In genomic region chr13:100627142-100627541, GRCh38 we compare ENCODE assay signal across 33 cellular contexts.
"Had no signal": no experiment of that assay in that cellular context is flagged by ENCODE, and none has a peak within 500 bp of the region (broad histone marks: within the 10 kb centered on the region; RNA-seq: fewer than 3 reads in every experiment).

No MANE protein-coding gene starts in this region.

- H3K9ac ChIP-seq: KMS-11, SK-N-SH had no signal

- H3K27ac Mint-ChIP-seq: activated B cell treated with CpG ODN at 0.5 μM for 24 hours; activated CD4-positive, alpha-beta memory T cell treated with anti-CD3 and anti-CD28 coated beads for 36 hours; activated naive CD4-positive, alpha-beta T cell treated with anti-CD3 and anti-CD28 coated beads for 36 hours; activated T-helper 1 cell treated with anti-CD3 and anti-CD28 coated beads, Interleukin-12 subunit alpha, Interleukin-12 subunit beta, Interleukin-2, Interleukin-4 antibody, amounts not matched to agents 30 ng/mL and 10 ng/mL and 1 ng/mL, durations not matched to agents 14 hours and 24 hours and 36 hours; brain; T-helper 1 cell treated with Interleukin-12 subunit alpha and Interleukin-12 subunit beta and Interleukin-4 antibody, amounts not matched to agents 30 μg/mL and 1 μg/mL, for 36 hours; T-helper 2 cell treated with Interferon-gamma antibody and Interleukin-4, amounts not matched to agents 5 μg/mL and 100 μg/mL, for 36 hours had no signal

- H3K4me1 Mint-ChIP-seq: activated B cell treated with CpG ODN at 0.5 μM for 24 hours had no signal

- H3K4me3 Mint-ChIP-seq: activated B cell treated with CpG ODN at 0.5 μM for 24 hours; activated CD4-positive, alpha-beta memory T cell treated with anti-CD3 and anti-CD28 coated beads for 36 hours; activated naive CD4-positive, alpha-beta T cell treated with anti-CD3 and anti-CD28 coated beads for 36 hours; activated T-cell treated with anti-CD3 and anti-CD28 coated beads, Interleukin-2, amount 50 U/mL, for 4 hours; activated T-helper 1 cell treated with anti-CD3 and anti-CD28 coated beads, Interleukin-12 subunit alpha, Interleukin-12 subunit beta, Interleukin-2, Interleukin-4 antibody, amounts not matched to agents 30 ng/mL and 10 ng/mL and 1 ng/mL, durations not matched to agents 14 hours and 24 hours and 36 hours; brain; T-helper 1 cell treated with Interleukin-12 subunit alpha and Interleukin-12 subunit beta and Interleukin-4 antibody, amounts not matched to agents 30 μg/mL and 1 μg/mL, for 36 hours; T-helper 2 cell treated with Interferon-gamma antibody and Interleukin-4, amounts not matched to agents 5 μg/mL and 100 μg/mL, for 36 hours had no signal

- H3K9me3 Mint-ChIP-seq: activated B cell treated with CpG ODN at 0.5 μM for 24 hours; activated T-cell treated with anti-CD3 and anti-CD28 coated beads, Interleukin-2, amount 50 U/mL, for 4 hours; T-helper 1 cell treated with Interleukin-12 subunit alpha and Interleukin-12 subunit beta and Interleukin-4 antibody, amounts not matched to agents 30 μg/mL and 1 μg/mL, for 36 hours; T-helper 2 cell treated with Interferon-gamma antibody and Interleukin-4, amounts not matched to agents 5 μg/mL and 100 μg/mL, for 36 hours had no signal

- DNase-seq: activated B cell treated with CpG ODN at 0.5 μM for 24 hours; activated CD4-positive, alpha-beta memory T cell treated with anti-CD3 and anti-CD28 coated beads for 36 hours; activated CD4-positive, alpha-beta T cell treated with anti-CD3 and anti-CD28 coated beads for 4 hours; activated CD4-positive, alpha-beta T cell treated with anti-CD3 and anti-CD28 coated beads, Interleukin-2, amount 50 U/mL, for 1 hour; activated CD4-positive, CD25-positive, alpha-beta regulatory T cell treated with anti-CD3 and anti-CD28 coated beads, Interleukin-2, amount 50 U/mL, for 72 hours; activated CD8-positive, alpha-beta memory T cell treated with anti-CD3 and anti-CD28 coated beads, Interleukin-2, amount 50 U/mL, for 4 hours; activated gamma-delta T cell treated with Interleukin-2 at 50 U/mL for 16 hours; activated naive CD4-positive, alpha-beta T cell treated with anti-CD3 and anti-CD28 coated beads for 36 hours; activated T-cell treated with anti-CD3 and anti-CD28 coated beads for 4 hours; activated T-cell treated with anti-CD3 and anti-CD28 coated beads, Interleukin-2, amount 50 U/mL, for 4 hours; adrenal gland; caudate nucleus; MM.1S; MV-4-11; NCI-H1092; NCI-H1436 treated with DMSO at 0.1 percent for 48 hours; NCI-H187; NCI-H2029 treated with DMSO at 0.1 percent for 48 hours; NCI-H510A; NCI-H526; NCI-H748 treated with DMSO at 0.1 percent for 48 hours; NK-92 treated with Interleukin-12 subunit alpha and Interleukin-12 subunit beta, amount 100 ng/mL, for 24 hours; PC-3; Peyer's patch; RPMI8226; SHP77 treated with DMSO at 0.1 percent for 48 hours; SK-N-SH had no signal

- H3K4me3 ChIP-seq: adrenal gland, Peyer's patch, SJSA1 had no signal

- H3K4me1 ChIP-seq: adrenal gland, Peyer's patch had no signal

- H3K27me3 ChIP-seq: adrenal gland, Peyer's patch, SJSA1 had no signal

- H3K27me3 Mint-ChIP-seq: activated B cell treated with CpG ODN at 0.5 μM for 24 hours; activated CD4-positive, alpha-beta memory T cell treated with anti-CD3 and anti-CD28 coated beads for 36 hours; brain had no signal

- H3K9me3 ChIP-seq: adrenal gland, Peyer's patch, SJSA1, SK-N-SH had no signal

- H3K27ac ChIP-seq: adrenal gland, KMS-11, Peyer's patch, SJSA1 had no signal

- H3K4me2 ChIP-seq: KMS-11, SK-N-SH had no signal
